ENCODE assay signal across 1 cellular context in the genomic region with DNA sequence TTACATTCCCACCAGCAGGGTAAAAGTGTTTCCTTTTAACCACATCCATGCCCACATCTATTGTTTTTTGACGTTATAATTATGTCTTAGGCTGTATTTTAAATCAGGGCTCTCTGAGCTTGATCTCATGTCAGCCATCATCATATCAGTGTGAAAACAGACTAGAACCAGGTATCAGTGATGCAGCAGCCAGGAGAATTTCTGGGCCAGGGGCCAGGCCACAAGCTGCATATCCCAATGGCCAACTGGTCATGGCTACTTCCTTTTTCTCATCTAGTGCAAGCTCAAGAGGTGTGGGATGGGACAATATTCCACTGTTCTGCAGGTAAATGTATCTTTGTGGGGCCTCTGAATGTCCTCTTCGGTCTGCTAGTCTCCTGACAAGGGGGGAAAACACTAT.
A peak's percentile ranks its signal among the peaks of the same experiment; 100 is the strongest.
TF ChIP-seq lines count a peak whose summit lies in the region.

No MANE protein-coding gene starts in this region.

TF ChIP-seq in K562, 482 proteins besides CTCF, POLR2A, EP300 and RAD21 (continued from another document):
- TF ChIP-seq CTBP1 (IDR thresholded peaks at IDR 0.05; ENCODE audit: borderline replicate concordance) (peak; percentile 45; the same call in 1 of the 2 replicates), ASH1L (IDR thresholded peaks at IDR 0.05; ENCODE audit: borderline replicate concordance, low read depth, partially characterized antibody) (no peak), ZNF133 (CRISPR knock-in tag; IDR thresholded peaks at IDR 0.05) (no peak), C11orf30 (IDR thresholded peaks at IDR 0.05; ENCODE audit: low read depth) (no peak), ZNF668 (CRISPR knock-in tag; IDR thresholded peaks at IDR 0.05) (no peak), WHSC1 (IDR thresholded peaks at IDR 0.05; ENCODE audit: low read length) (no peak), ZNF239 (CRISPR knock-in tag; IDR thresholded peaks at IDR 0.05) (no peak), PML (IDR thresholded peaks at IDR 0.05; ENCODE audit: low read length) (peak; percentile 68; the same call in 1 of the 2 replicates), RCOR1 (IDR thresholded peaks at IDR 0.05; ENCODE audit: borderline replicate concordance in 1 of 2, low read depth in 2 of 2, low read length in 2 of 2) (peak in 1 of 2 experiments; percentile 78; a peak in 2 of 4 replicates), MTA2 (IDR thresholded peaks at IDR 0.05; ENCODE audit: low read depth) (peak; percentile 54), CBFA2T2 (conservative IDR thresholded peaks at IDR 0.05) (peak; percentile 59), BCL6 (CRISPR knock-in tag; IDR thresholded peaks at IDR 0.05) (no peak), NFIC (IDR thresholded peaks at IDR 0.05) (peak; percentile 74), ZBTB1 (CRISPR knock-in tag; IDR thresholded peaks at IDR 0.05; ENCODE audit: borderline replicate concordance, low read depth) (no peak), ZNF584 (CRISPR knock-in tag; IDR thresholded peaks at IDR 0.05; ENCODE audit: low read depth) (no peak), CCAR2 (IDR thresholded peaks at IDR 0.05; ENCODE audit: low read depth, low read length) (no peak), SOX6 (IDR thresholded peaks at IDR 0.05) (peak; percentile 37; the same call in 1 of the 2 replicates), NCOR1 (IDR thresholded peaks at IDR 0.05) (peak; percentile 59), CREB1 (IDR thresholded peaks at IDR 0.05) (no peak), CREB1 (CRISPR knock-in tag; IDR thresholded peaks at IDR 0.05) (no peak), ZKSCAN3 (CRISPR knock-in tag; IDR thresholded peaks at IDR 0.05) (no peak), FOXJ2 (tag; IDR thresholded peaks at IDR 0.05) (no peak), SREBF1 (IDR thresholded peaks at IDR 0.05; ENCODE audit: borderline replicate concordance, low read depth, low read length) (no peak), SIN3A (IDR thresholded peaks at IDR 0.05; ENCODE audit: borderline replicate concordance in 2 of 2, control insufficient read depth in 1 of 2, low read depth in 2 of 2, low read length in 2 of 2) (no peak), CBFA2T3 (IDR thresholded peaks at IDR 0.05) (peak; percentile 81), KDM1A (IDR thresholded peaks at IDR 0.05) (peak; percentile 45 to 62; a peak in 2 of 4 replicates), STAT5B (CRISPR knock-in tag; IDR thresholded peaks at IDR 0.05) (no peak), ZBTB17 (CRISPR knock-in tag; IDR thresholded peaks at IDR 0.05) (no peak), TCF3 (CRISPR knock-in tag; IDR thresholded peaks at IDR 0.05) (peak; percentile 79), THRAP3 (IDR thresholded peaks at IDR 0.05; ENCODE audit: borderline replicate concordance) (no peak), XRCC5 (IDR thresholded peaks at IDR 0.05; ENCODE audit: low read depth, low read length) (no peak), BMI1 (IDR thresholded peaks at IDR 0.05; ENCODE audit: low read length) (no peak), SMARCA4 (IDR thresholded peaks at IDR 0.05) (peak; percentile 37; the same call in 1 of the 2 replicates), HDAC2 (IDR thresholded peaks at IDR 0.05) (0 out of 2 replicates have a peak, but pooled peaks have one; percentile 45), ESRRB (CRISPR knock-in tag; IDR thresholded peaks at IDR 0.05; ENCODE audit: borderline replicate concordance) (no peak), HOXB6 (CRISPR knock-in tag; IDR thresholded peaks at IDR 0.05; ENCODE audit: borderline replicate concordance) (no peak), PRPF4 (IDR thresholded peaks at IDR 0.05; ENCODE audit: insufficient read depth, low read depth, low read length, poor library complexity, severe bottlenecking) (no peak), BHLHE40 (IDR thresholded peaks at IDR 0.05; ENCODE audit: low read length) (no peak), TRIM24 (IDR thresholded peaks at IDR 0.05) (no peak), ZC3H4 (CRISPR knock-in tag; IDR thresholded peaks at IDR 0.05; ENCODE audit: borderline replicate concordance) (no peak), SMAD1 (IDR thresholded peaks at IDR 0.05; ENCODE audit: low read depth, low read length, partially characterized antibody) (no peak), POLR2AphosphoS5 (IDR thresholded peaks at IDR 0.05; ENCODE audit: control insufficient read depth, insufficient read depth, low read depth, low read length) (peak; percentile 57), GATA2 (CRISPR knock-in tag; IDR thresholded peaks at IDR 0.05) (peak; percentile 44; the same call in 1 of the 2 replicates), MBD2 (IDR thresholded peaks at IDR 0.05; ENCODE audit: borderline replicate concordance, low read depth) (no peak)
- TF ChIP-seq, protein P1, sequence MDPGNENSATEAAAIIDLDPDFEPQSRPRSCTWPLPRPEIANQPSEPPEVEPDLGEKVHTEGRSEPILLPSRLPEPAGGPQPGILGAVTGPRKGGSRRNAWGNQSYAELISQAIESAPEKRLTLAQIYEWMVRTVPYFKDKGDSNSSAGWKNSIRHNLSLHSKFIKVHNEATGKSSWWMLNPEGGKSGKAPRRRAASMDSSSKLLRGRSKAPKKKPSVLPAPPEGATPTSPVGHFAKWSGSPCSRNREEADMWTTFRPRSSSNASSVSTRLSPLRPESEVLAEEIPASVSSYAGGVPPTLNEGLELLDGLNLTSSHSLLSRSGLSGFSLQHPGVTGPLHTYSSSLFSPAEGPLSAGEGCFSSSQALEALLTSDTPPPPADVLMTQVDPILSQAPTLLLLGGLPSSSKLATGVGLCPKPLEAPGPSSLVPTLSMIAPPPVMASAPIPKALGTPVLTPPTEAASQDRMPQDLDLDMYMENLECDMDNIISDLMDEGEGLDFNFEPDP (CRISPR knock-in tag; IDR thresholded peaks at IDR 0.05) = no peak
- TF ChIP-seq, protein P2, sequence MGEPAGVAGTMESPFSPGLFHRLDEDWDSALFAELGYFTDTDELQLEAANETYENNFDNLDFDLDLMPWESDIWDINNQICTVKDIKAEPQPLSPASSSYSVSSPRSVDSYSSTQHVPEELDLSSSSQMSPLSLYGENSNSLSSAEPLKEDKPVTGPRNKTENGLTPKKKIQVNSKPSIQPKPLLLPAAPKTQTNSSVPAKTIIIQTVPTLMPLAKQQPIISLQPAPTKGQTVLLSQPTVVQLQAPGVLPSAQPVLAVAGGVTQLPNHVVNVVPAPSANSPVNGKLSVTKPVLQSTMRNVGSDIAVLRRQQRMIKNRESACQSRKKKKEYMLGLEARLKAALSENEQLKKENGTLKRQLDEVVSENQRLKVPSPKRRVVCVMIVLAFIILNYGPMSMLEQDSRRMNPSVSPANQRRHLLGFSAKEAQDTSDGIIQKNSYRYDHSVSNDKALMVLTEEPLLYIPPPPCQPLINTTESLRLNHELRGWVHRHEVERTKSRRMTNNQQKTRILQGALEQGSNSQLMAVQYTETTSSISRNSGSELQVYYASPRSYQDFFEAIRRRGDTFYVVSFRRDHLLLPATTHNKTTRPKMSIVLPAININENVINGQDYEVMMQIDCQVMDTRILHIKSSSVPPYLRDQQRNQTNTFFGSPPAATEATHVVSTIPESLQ (CRISPR knock-in tag; IDR thresholded peaks at IDR 0.05) = no peak
- TF ChIP-seq, protein P3, sequence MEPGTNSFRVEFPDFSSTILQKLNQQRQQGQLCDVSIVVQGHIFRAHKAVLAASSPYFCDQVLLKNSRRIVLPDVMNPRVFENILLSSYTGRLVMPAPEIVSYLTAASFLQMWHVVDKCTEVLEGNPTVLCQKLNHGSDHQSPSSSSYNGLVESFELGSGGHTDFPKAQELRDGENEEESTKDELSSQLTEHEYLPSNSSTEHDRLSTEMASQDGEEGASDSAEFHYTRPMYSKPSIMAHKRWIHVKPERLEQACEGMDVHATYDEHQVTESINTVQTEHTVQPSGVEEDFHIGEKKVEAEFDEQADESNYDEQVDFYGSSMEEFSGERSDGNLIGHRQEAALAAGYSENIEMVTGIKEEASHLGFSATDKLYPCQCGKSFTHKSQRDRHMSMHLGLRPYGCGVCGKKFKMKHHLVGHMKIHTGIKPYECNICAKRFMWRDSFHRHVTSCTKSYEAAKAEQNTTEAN (CRISPR knock-in tag; IDR thresholded peaks at IDR 0.05) = no peak
- TF ChIP-seq, protein P4, sequence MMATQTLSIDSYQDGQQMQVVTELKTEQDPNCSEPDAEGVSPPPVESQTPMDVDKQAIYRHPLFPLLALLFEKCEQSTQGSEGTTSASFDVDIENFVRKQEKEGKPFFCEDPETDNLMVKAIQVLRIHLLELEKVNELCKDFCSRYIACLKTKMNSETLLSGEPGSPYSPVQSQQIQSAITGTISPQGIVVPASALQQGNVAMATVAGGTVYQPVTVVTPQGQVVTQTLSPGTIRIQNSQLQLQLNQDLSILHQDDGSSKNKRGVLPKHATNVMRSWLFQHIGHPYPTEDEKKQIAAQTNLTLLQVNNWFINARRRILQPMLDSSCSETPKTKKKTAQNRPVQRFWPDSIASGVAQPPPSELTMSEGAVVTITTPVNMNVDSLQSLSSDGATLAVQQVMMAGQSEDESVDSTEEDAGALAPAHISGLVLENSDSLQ (IDR thresholded peaks at IDR 0.05) = no peak
- TF ChIP-seq, protein P5, sequence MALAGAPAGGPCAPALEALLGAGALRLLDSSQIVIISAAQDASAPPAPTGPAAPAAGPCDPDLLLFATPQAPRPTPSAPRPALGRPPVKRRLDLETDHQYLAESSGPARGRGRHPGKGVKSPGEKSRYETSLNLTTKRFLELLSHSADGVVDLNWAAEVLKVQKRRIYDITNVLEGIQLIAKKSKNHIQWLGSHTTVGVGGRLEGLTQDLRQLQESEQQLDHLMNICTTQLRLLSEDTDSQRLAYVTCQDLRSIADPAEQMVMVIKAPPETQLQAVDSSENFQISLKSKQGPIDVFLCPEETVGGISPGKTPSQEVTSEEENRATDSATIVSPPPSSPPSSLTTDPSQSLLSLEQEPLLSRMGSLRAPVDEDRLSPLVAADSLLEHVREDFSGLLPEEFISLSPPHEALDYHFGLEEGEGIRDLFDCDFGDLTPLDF (CRISPR knock-in tag; IDR thresholded peaks at IDR 0.05) = no peak
- TF ChIP-seq, protein P6, sequence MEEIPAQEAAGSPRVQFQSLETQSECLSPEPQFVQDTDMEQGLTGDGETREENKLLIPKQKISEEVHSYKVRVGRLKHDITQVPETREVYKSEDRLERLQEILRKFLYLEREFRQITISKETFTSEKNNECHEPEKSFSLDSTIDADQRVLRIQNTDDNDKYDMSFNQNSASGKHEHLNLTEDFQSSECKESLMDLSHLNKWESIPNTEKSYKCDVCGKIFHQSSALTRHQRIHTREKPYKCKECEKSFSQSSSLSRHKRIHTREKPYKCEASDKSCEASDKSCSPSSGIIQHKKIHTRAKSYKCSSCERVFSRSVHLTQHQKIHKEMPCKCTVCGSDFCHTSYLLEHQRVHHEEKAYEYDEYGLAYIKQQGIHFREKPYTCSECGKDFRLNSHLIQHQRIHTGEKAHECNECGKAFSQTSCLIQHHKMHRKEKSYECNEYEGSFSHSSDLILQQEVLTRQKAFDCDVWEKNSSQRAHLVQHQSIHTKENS (CRISPR knock-in tag; IDR thresholded peaks at IDR 0.05) = no peak
- TF ChIP-seq, protein P7, sequence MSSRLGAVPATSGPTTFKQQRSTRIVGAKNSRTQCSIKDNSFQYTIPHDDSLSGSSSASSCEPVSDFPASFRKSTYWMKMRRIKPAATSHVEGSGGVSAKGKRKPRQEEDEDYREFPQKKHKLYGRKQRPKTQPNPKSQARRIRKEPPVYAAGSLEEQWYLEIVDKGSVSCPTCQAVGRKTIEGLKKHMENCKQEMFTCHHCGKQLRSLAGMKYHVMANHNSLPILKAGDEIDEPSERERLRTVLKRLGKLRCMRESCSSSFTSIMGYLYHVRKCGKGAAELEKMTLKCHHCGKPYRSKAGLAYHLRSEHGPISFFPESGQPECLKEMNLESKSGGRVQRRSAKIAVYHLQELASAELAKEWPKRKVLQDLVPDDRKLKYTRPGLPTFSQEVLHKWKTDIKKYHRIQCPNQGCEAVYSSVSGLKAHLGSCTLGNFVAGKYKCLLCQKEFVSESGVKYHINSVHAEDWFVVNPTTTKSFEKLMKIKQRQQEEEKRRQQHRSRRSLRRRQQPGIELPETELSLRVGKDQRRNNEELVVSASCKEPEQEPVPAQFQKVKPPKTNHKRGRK (tag; IDR thresholded peaks at IDR 0.05) = no peak
- TF ChIP-seq, protein P8, sequence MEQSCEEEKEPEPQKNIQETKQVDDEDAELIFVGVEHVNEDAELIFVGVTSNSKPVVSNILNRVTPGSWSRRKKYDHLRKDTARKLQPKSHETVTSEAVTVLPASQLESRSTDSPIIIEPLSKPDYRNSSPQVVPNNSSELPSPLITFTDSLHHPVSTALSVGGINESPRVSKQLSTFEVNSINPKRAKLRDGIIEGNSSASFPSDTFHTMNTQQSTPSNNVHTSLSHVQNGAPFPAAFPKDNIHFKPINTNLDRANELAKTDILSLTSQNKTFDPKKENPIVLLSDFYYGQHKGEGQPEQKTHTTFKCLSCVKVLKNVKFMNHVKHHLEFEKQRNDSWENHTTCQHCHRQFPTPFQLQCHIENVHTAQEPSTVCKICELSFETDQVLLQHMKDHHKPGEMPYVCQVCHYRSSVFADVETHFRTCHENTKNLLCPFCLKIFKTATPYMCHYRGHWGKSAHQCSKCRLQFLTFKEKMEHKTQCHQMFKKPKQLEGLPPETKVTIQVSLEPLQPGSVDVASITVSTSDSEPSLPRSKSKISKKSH (CRISPR knock-in tag; IDR thresholded peaks at IDR 0.05) = no peak
- TF ChIP-seq, protein P9, sequence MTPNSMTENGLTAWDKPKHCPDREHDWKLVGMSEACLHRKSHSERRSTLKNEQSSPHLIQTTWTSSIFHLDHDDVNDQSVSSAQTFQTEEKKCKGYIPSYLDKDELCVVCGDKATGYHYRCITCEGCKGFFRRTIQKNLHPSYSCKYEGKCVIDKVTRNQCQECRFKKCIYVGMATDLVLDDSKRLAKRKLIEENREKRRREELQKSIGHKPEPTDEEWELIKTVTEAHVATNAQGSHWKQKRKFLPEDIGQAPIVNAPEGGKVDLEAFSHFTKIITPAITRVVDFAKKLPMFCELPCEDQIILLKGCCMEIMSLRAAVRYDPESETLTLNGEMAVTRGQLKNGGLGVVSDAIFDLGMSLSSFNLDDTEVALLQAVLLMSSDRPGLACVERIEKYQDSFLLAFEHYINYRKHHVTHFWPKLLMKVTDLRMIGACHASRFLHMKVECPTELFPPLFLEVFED (CRISPR knock-in tag; conservative IDR thresholded peaks at IDR 0.05) = no peak
- TF ChIP-seq, protein P10, sequence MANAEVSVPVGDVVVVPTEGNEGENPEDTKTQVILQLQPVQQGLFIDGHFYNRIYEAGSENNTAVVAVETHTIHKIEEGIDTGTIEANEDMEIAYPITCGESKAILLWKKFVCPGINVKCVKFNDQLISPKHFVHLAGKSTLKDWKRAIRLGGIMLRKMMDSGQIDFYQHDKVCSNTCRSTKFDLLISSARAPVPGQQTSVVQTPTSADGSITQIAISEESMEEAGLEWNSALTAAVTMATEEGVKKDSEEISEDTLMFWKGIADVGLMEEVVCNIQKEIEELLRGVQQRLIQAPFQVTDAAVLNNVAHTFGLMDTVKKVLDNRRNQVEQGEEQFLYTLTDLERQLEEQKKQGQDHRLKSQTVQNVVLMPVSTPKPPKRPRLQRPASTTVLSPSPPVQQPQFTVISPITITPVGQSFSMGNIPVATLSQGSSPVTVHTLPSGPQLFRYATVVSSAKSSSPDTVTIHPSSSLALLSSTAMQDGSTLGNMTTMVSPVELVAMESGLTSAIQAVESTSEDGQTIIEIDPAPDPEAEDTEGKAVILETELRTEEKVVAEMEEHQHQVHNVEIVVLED (CRISPR knock-in tag; IDR thresholded peaks at IDR 0.05) = no peak
- TF ChIP-seq, protein P11, sequence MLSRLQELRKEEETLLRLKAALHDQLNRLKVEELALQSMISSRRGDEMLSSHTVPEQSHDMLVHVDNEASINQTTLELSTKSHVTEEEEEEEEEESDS (CRISPR knock-in tag; IDR thresholded peaks at IDR 0.05) = no peak
TF ChIP-seq in K562: peak in this region for 21.
